Comparison of ENCODE assay signal across 1 cellular context in the genomic region with DNA sequence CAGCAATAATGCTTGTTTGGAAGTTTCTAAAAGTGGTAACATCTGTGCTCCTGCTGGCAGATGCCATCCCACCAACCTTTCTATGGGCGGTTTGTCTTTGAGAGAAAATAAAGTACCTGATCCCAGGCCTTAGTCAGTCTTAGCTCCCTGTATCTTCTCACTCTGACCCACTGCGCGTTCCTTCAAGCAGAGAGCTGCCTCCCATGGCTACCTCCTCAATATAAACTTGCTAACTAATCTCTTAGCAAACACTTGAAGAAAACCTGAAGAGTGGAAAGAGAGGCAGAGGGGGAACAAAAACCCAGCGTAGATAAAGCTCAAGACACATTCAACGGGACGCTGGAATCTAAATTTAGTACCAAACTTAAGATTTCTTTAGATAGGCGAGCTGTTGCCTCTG.
TF ChIP-seq lines count a peak whose summit lies in the region.

No MANE protein-coding gene starts in this region.

TF ChIP-seq in HepG2, 621 proteins besides CTCF, POLR2A, EP300 and RAD21:
- TF ChIP-seq KDM1A (CRISPR knock-in tag; IDR thresholded peaks at IDR 0.05) = no peak
- no peak for TF ChIP-seq PPARG (CRISPR knock-in tag; conservative IDR thresholded peaks at IDR 0.05)
- TF ChIP-seq IKZF5 (CRISPR knock-in tag; IDR thresholded peaks at IDR 0.05) = no peak
- no peak for TF ChIP-seq ZBTB40 (IDR thresholded peaks at IDR 0.05)
- no peak for TF ChIP-seq ZBTB40 (CRISPR knock-in tag; IDR thresholded peaks at IDR 0.05)
- no peak for TF ChIP-seq ZNF124 (CRISPR knock-in tag; IDR thresholded peaks at IDR 0.05)
- TF ChIP-seq ZBTB21 (CRISPR knock-in tag; IDR thresholded peaks at IDR 0.05) = no peak
- no peak for TF ChIP-seq TCF7L2 (IDR thresholded peaks at IDR 0.05; ENCODE audit: low read depth, low read length)
- TF ChIP-seq ZNF749 (CRISPR knock-in tag; IDR thresholded peaks at IDR 0.05; ENCODE audit: borderline replicate concordance) = no peak
- TF ChIP-seq ZNF691 (CRISPR knock-in tag; IDR thresholded peaks at IDR 0.05; ENCODE audit: borderline replicate concordance, low read depth) = no peak
- no peak for TF ChIP-seq EHMT2 (IDR thresholded peaks at IDR 0.05; ENCODE audit: borderline replicate concordance, low read depth, low read length)
- TF ChIP-seq REPIN1 (CRISPR knock-in tag; IDR thresholded peaks at IDR 0.05; ENCODE audit: borderline replicate concordance, low read depth) = no peak
- TF ChIP-seq HES4 (CRISPR knock-in tag; IDR thresholded peaks at IDR 0.05; ENCODE audit: borderline replicate concordance) = no peak
- TF ChIP-seq ZFP37 (CRISPR knock-in tag; IDR thresholded peaks at IDR 0.05; ENCODE audit: borderline replicate concordance) = no peak
- TF ChIP-seq ZNF275 (CRISPR knock-in tag; IDR thresholded peaks at IDR 0.05; ENCODE audit: borderline replicate concordance) = no peak
- no peak for TF ChIP-seq FOXA1 (IDR thresholded peaks at IDR 0.05)
- no peak for TF ChIP-seq FOXA1 (CRISPR knock-in tag; IDR thresholded peaks at IDR 0.05)
